In genomic region chr12:100566887-100567637, GRCh38 we compare ENCODE assay signal across 8 cellular contexts. TPM values are rescaled to one million over a fixed set of nuclear protein-coding genes. Genes with fewer than 3 reads are reported as not detected.
DNase-seq lines count a peak whose midpoint lies in the region; ATAC-seq and TF ChIP-seq lines count a peak whose summit lies in the region.

No MANE protein-coding gene starts in this region.

- H3K36me3 Mint-ChIP-seq in activated CD8-positive, alpha-beta memory T cell treated with anti-CD3 and anti-CD28 coated beads, Interleukin-2, amount 10 ng/mL, durations not matched to agents 7 days and 5 days, result no peaks in the 10 kb centered on the region

- intact Hi-C loops in OCI-LY7 (cut with micrococcal nuclease; ENCODE audit: unreplicated experiment), result no loop called here

- TF ChIP-seq CTCF in OCI-LY7 (conservative IDR thresholded peaks at IDR 0.05; ENCODE audit: low read length), result no peak

- no peaks in the 10 kb centered on the region for H4K20me1 ChIP-seq in OCI-LY7 (ENCODE audit: insufficient read depth, low read length)

- CTCF ChIA-PET in OCI-LY7 (lab: Charles Lee; ENCODE audit: unreplicated experiment), result no interaction called here
- CTCF ChIA-PET in activated CD8-positive, alpha-beta memory T cell treated with anti-CD3 and anti-CD28 coated beads, Interleukin-2, amount 10 ng/mL, durations not matched to agents 7 days and 5 days (lab: Charles Lee), result interaction anchor here (1.5 kb wide), 1 partner anchor 332 kb away, joined by 4 read pairs; no protein-coding TSS in a partner anchor

- ATAC-seq in GM19023 (IDR thresholded peaks at IDR 0.05; ENCODE audit: unreplicated experiment), result peak; percentile 95
- ATAC-seq in HG02763 (IDR thresholded peaks at IDR 0.05; ENCODE audit: unreplicated experiment), result peak; percentile 98
- ATAC-seq in activated CD8-positive, alpha-beta memory T cell treated with anti-CD3 and anti-CD28 coated beads, Interleukin-2, amount 10 ng/mL, durations not matched to agents 7 days and 5 days, result no peak

- no TSS peak for BruUV-seq in OCI-LY7 (replicated peaks; lab: Mats Ljungman, UMichigan)

- H3K9me2 ChIP-seq in OCI-LY7 (ENCODE audit: insufficient read depth, low read length), result no peaks in the 10 kb centered on the region

- H3K4me3 Mint-ChIP-seq in activated CD8-positive, alpha-beta memory T cell treated with anti-CD3 and anti-CD28 coated beads, Interleukin-2, amount 10 ng/mL, durations not matched to agents 7 days and 5 days, result no peak overlapping the region

- DNase-seq in OCI-LY7 (ENCODE audit: low spot score) (peak; percentile 13), mucosa of gallbladder (ENCODE audit: low spot score) (peak; percentile 54), cerebellar cortex (ENCODE audit: low spot score) (no peak), NCI-H1105 (lab: John Stamatoyannopoulos, UW) (no peak)
- DNase-seq in stimulated activated CD4-positive, alpha-beta T cell treated with anti-CD3 and anti-CD28 coated beads, Interleukin-2, amount 100 ng/mL, for 24 hours, result no peak
- no peak for DNase-seq in activated CD8-positive, alpha-beta memory T cell treated with anti-CD3 and anti-CD28 coated beads, Interleukin-2, amount 10 ng/mL, durations not matched to agents 7 days and 5 days

- H3K4me1 ChIP-seq in OCI-LY7 (ENCODE audit: insufficient read depth, low read length, poor library complexity, severe bottlenecking), result no peaks in the 10 kb centered on the region

- no peak overlapping the region for H3K27ac Mint-ChIP-seq in activated CD8-positive, alpha-beta memory T cell treated with anti-CD3 and anti-CD28 coated beads, Interleukin-2, amount 10 ng/mL, durations not matched to agents 7 days and 5 days

- POLR2A ChIA-PET in OCI-LY7 (lab: Charles Lee), result interaction anchor here (0.6 to 0.9 kb wide), 2 partner anchors 9 to 201 kb away, joined by 3 to 8 read pairs; no protein-coding TSS in a partner anchor

- H3K9me3 ChIP-seq in OCI-LY7 (ENCODE audit: low read length), result no peaks in the 10 kb centered on the region

- no peaks in the 10 kb centered on the region for H3K79me2 ChIP-seq in OCI-LY7 (ENCODE audit: insufficient read depth, low read depth, low read length)

- H3K9me3 Mint-ChIP-seq in activated CD8-positive, alpha-beta memory T cell treated with anti-CD3 and anti-CD28 coated beads, Interleukin-2, amount 10 ng/mL, durations not matched to agents 7 days and 5 days (ENCODE audit: low read depth), result no peaks in the 10 kb centered on the region

- H3K27me3 Mint-ChIP-seq in activated CD8-positive, alpha-beta memory T cell treated with anti-CD3 and anti-CD28 coated beads, Interleukin-2, amount 10 ng/mL, durations not matched to agents 7 days and 5 days, result peaks cover 30% of the 10 kb centered on the region

- H3K27ac ChIP-seq in OCI-LY7 (ENCODE audit: low read depth, low read length, poor library complexity, severe bottlenecking), result no peak overlapping the region

- no peaks in the 10 kb centered on the region for H3K36me3 ChIP-seq in OCI-LY7 (ENCODE audit: insufficient read depth, low read length)

- no peak overlapping the region for H3K4me2 ChIP-seq in OCI-LY7 (ENCODE audit: low read length)

- peaks cover 4% of the 10 kb centered on the region for H3K4me1 Mint-ChIP-seq in activated CD8-positive, alpha-beta memory T cell treated with anti-CD3 and anti-CD28 coated beads, Interleukin-2, amount 10 ng/mL, durations not matched to agents 7 days and 5 days

- no peak overlapping the region for H2AFZ ChIP-seq in OCI-LY7 (ENCODE audit: low read length)

- H3K4me3 ChIP-seq in OCI-LY7 (ENCODE audit: low read depth, low read length, poor library complexity, severe bottlenecking), result no peak overlapping the region

RNA-seq across cellular contexts. Expression of gene GAS2L3, which starts 6.4 kb away (rescaled TPM):
- total RNA-seq in OCI-LY7 (2014; rRNA removed; shearing (Covaris generic)), result 9.5 and 13.5 TPM in 2 replicates
- total RNA-seq in OCI-LY7 (2022) (19.3 and 21.5 TPM in 2 replicates), mucosa of gallbladder (65.9 TPM)
- 1 to 10 TPM; 2.6 to 3.8 TPM for total RNA-seq in activated CD8-positive, alpha-beta memory T cell treated with anti-CD3 and anti-CD28 coated beads, Interleukin-2, amount 10 ng/mL, durations not matched to agents 7 days and 5 days

Comparison
In these comparisons a context has a peak if more than half of its experiments do, and no peak if none do; other contexts are left out.
1. DNase-seq: peak in OCI-LY7 (single experiment) and mucosa of gallbladder (single experiment); none in stimulated activated CD4-positive, alpha-beta T cell treated with anti-CD3 and anti-CD28 coated beads, Interleukin-2, amount 100 ng/mL, for 24 hours (0 of 2), cerebellar cortex (single experiment), activated CD8-positive, alpha-beta memory T cell treated with anti-CD3 and anti-CD28 coated beads, Interleukin-2, amount 10 ng/mL, durations not matched to agents 7 days and 5 days (single experiment) and NCI-H1105 (single experiment).